32 cellular contexts compared by ENCODE assay signal in genomic region chr12:47586952-47587669, GRCh38.
"Had no signal": no experiment of that assay in that cellular context is flagged by ENCODE, and none has a peak within 500 bp of the region (broad histone marks: within the 10 kb centered on the region; RNA-seq: fewer than 3 reads in every experiment).

No MANE protein-coding gene starts in this region.

- H3K27ac ChIP-seq: brain microvascular endothelial cell, coronary artery, dorsolateral prefrontal cortex, esophagus muscularis mucosa, foreskin keratinocyte, gastroesophageal sphincter, WERI-Rb-1 had no signal

- H3K27me3 Mint-ChIP-seq: activated B cell treated with CpG ODN at 0.5 μM for 24 hours; activated naive CD8-positive, alpha-beta T cell had no signal

- H3K36me3 ChIP-seq: brain microvascular endothelial cell, esophagus muscularis mucosa, gastroesophageal sphincter, WERI-Rb-1 had no signal

- ATAC-seq: activated CD4-positive, CD25-positive, alpha-beta regulatory T cell treated with anti-CD3 and anti-CD28 coated beads, Interleukin-2, amount 50 U/mL, for 24 hours; activated CD8-positive, alpha-beta T cell treated with anti-CD3 and anti-CD28 coated beads for 36 hours; activated T-cell treated with anti-CD3 and anti-CD28 coated beads, Interleukin-2, amount 50 U/mL, for 4 hours; activated T-helper 17 cell treated with anti-CD3 and anti-CD28 coated beads, Interleukin-2, amount 50 U/mL, for 72 hours; foreskin keratinocyte; gastroesophageal sphincter; T-helper 17 cell had no signal

- H3K36me3 Mint-ChIP-seq: activated naive CD8-positive, alpha-beta T cell had no signal

- H3K4me1 Mint-ChIP-seq: activated T-helper 17 cell treated with anti-CD3 and anti-CD28 coated beads, Interleukin-2, amount 50 U/mL, for 72 hours; central memory CD8-positive, alpha-beta T cell; endodermal cell had no signal

- H3K4me3 ChIP-seq: coronary artery, dorsolateral prefrontal cortex, esophagus muscularis mucosa, gastroesophageal sphincter had no signal

- H3K9me3 Mint-ChIP-seq: activated B cell treated with CpG ODN at 0.5 μM for 24 hours; activated CD8-positive, alpha-beta T cell treated with anti-CD3 and anti-CD28 coated beads for 36 hours; activated T-cell treated with anti-CD3 and anti-CD28 coated beads, Interleukin-2, amount 50 U/mL, for 4 hours; activated T-helper 17 cell treated with anti-CD3 and anti-CD28 coated beads, Interleukin-2, amount 50 U/mL, for 72 hours; central memory CD8-positive, alpha-beta T cell; dendritic cell treated with granulocyte-macrophage colony-stimulating factor and Interleukin-4, amounts not matched to agents 40 ng/mL and 50 ng/mL, for 4 days; endodermal cell; T-helper 2 cell treated with Interferon-gamma antibody and Interleukin-4, amounts not matched to agents 5 μg/mL and 100 μg/mL, for 36 hours had no signal

- H3K9me3 ChIP-seq: esophagus muscularis mucosa, gastroesophageal sphincter had no signal

- DNase-seq: activated B cell treated with CpG ODN at 0.5 μM for 24 hours; activated CD4-positive, alpha-beta T cell treated with anti-CD3 and anti-CD28 coated beads for 48 hours; activated CD4-positive, alpha-beta T cell treated with anti-CD3 and anti-CD28 coated beads, Interleukin-2, amount 50 U/mL, for 1 hour; activated CD4-positive, alpha-beta T cell treated with anti-CD3 and anti-CD28 coated beads, Interleukin-2, amount 50 U/mL, for 48 hours; activated CD8-positive, alpha-beta memory T cell treated with anti-CD3 and anti-CD28 coated beads for 24 hours; activated CD8-positive, alpha-beta T cell treated with anti-CD3 and anti-CD28 coated beads for 36 hours; activated effector memory CD4-positive, alpha-beta T cell treated with Interleukin-2 at 50 U/mL for 16 hours; activated gamma-delta T cell treated with Interleukin-2 at 50 U/mL for 16 hours; activated naive CD4-positive, alpha-beta T cell treated with anti-CD3 and anti-CD28 coated beads, Interleukin-2, amount 50 U/mL, for 16 hours; activated naive CD4-positive, alpha-beta T cell treated with Interleukin-2 at 50 U/mL for 16 hours; activated T-cell treated with anti-CD3 and anti-CD28 coated beads, Interleukin-2, amount 50 U/mL, for 4 hours; amniotic stem cell; anterior cingulate cortex; brain microvascular endothelial cell; dorsolateral prefrontal cortex; effector memory CD4-positive, alpha-beta T cell; endodermal cell; erythroblast; foreskin keratinocyte; T-helper 1 cell; T-helper 17 cell; T1000; WERI-Rb-1 had no signal

- H3K4me1 ChIP-seq: foreskin keratinocyte had no signal

- H3K4me3 Mint-ChIP-seq: activated B cell treated with CpG ODN at 0.5 μM for 24 hours; activated CD8-positive, alpha-beta T cell treated with anti-CD3 and anti-CD28 coated beads for 36 hours; activated naive CD8-positive, alpha-beta T cell; activated T-cell treated with anti-CD3 and anti-CD28 coated beads, Interleukin-2, amount 50 U/mL, for 4 hours; activated T-helper 17 cell treated with anti-CD3 and anti-CD28 coated beads, Interleukin-2, amount 50 U/mL, for 72 hours; central memory CD8-positive, alpha-beta T cell; dendritic cell treated with granulocyte-macrophage colony-stimulating factor and Interleukin-4, amounts not matched to agents 40 ng/mL and 50 ng/mL, for 4 days; endodermal cell; T-helper 17 cell; T-helper 2 cell treated with Interferon-gamma antibody and Interleukin-4, amounts not matched to agents 5 μg/mL and 100 μg/mL, for 36 hours had no signal

- H3K27me3 ChIP-seq: brain microvascular endothelial cell, dorsolateral prefrontal cortex, esophagus muscularis mucosa, gastroesophageal sphincter had no signal

- H3K27ac Mint-ChIP-seq: activated B cell treated with CpG ODN at 0.5 μM for 24 hours; activated CD8-positive, alpha-beta T cell treated with anti-CD3 and anti-CD28 coated beads for 36 hours; activated naive CD8-positive, alpha-beta T cell; activated T-helper 17 cell treated with anti-CD3 and anti-CD28 coated beads, Interleukin-2, amount 50 U/mL, for 72 hours; dendritic cell treated with granulocyte-macrophage colony-stimulating factor and Interleukin-4, amounts not matched to agents 40 ng/mL and 50 ng/mL, for 4 days; endodermal cell; T-helper 2 cell treated with Interferon-gamma antibody and Interleukin-4, amounts not matched to agents 5 μg/mL and 100 μg/mL, for 36 hours had no signal
